Comparison of ENCODE assay signal across 9 cellular contexts in the genomic region with DNA sequence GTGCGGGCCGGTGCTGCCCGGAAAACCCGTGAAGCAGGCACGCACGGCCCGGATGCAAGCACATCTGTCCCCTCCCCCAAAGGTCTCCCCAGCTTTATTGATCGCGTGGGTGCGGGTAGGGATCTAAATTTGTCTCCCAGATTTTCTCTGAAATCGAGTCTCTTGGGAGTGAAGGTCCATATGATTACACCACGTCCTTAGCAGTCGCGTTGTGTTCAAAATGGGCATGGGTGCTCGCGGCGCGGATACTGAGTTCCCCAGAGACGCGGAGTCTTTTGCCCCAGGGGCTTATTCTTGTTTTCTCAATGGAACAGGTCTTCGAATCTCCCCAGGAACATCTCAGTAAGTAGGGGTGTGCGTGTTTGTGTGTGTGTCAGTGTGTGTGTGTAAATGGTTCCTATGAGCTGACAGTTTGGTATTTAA. TPM values are rescaled to one million over a fixed set of nuclear protein-coding genes. Genes with fewer than 3 reads are reported as not detected.
DNase-seq lines count a peak whose midpoint lies in the region; FAIRE-seq and TF ChIP-seq lines count a peak whose summit lies in the region.
"Had no signal": no experiment of that assay in that cellular context is flagged by ENCODE, and none has a peak within 500 bp of the region (broad histone marks: within the 10 kb centered on the region; RNA-seq: fewer than 3 reads in every experiment).

No MANE protein-coding gene starts in this region.

- peak; percentile 46 for DNase-seq in NCI-H1436 (lab: John Stamatoyannopoulos, UW)
- no peak for DNase-seq in NCI-H1436 treated with DMSO at 0.1 percent for 48 hours (lab: John Stamatoyannopoulos, UW)
- no peak for DNase-seq in Peyer's patch
- peak; percentile 17 for DNase-seq in epithelial cell of esophagus (ENCODE audit: low read depth)
- peak; percentile 58 for DNase-seq in pons (ENCODE audit: low spot score)
- DNase-seq in H4 (ENCODE audit: low spot score): no peak
- no peak for DNase-seq in frontal cortex (ENCODE audit: low spot score in 2 of 2)
- no peak for DNase-seq in activated gamma-delta T cell treated with Interleukin-2 at 50 U/mL for 16 hours

- H3K4me1 ChIP-seq in Peyer's patch: peaks cover 0 to 20% (median 9%) of the 10 kb centered on the region in 4 donors

- no peak for TF ChIP-seq POLR2A in Peyer's patch (IDR thresholded peaks at IDR 0.05)

- TF ChIP-seq CTCF in Peyer's patch (IDR thresholded peaks at IDR 0.05): no peak
- TF ChIP-seq CTCF in epithelial cell of esophagus (IDR thresholded peaks at IDR 0.05; ENCODE audit: insufficient read depth, low read depth, low read length, missing control alignments): no peak

- H3K4me3 ChIP-seq in Peyer's patch (peak overlapping the region; percentile 56 to 76 (median 68)), epithelial cell of esophagus (ENCODE audit: low read length) (peak overlapping the region; percentile 33)
- H3K4me3 ChIP-seq: A549 had no signal

- no peak for FAIRE-seq in frontal cortex (lab: Jason Lieb, UNC)
- FAIRE-seq: A549 had no signal

- peak overlapping the region; percentile 82 to 93 (median 89) for H3K27ac ChIP-seq in Peyer's patch
- H3K27ac ChIP-seq: A549 had no signal

- H3K36me3 ChIP-seq in Peyer's patch: no peaks in the 10 kb centered on the region

- no peaks in the 10 kb centered on the region for H3K27me3 ChIP-seq in Peyer's patch

- no peaks in the 10 kb centered on the region for H3K9me3 ChIP-seq in Peyer's patch
- H3K9me3 ChIP-seq: A549 had no signal

RNA-seq across cellular contexts. Expression of a gene that starts 2.8 kb away (rescaled TPM):
- total RNA-seq in Peyer's patch (10 to 100 TPM; 62.5 to 74.7 (median 69.3) TPM), frontal cortex (124 TPM)
- total RNA-seq in H4 (2014; rRNA removed; shearing (Covaris generic)): 3.0 and 4.6 TPM in 2 replicates

RNA-seq across cellular contexts. Expression of a gene that starts 57.6 kb away (rescaled TPM):
- total RNA-seq in Peyer's patch (not detected), frontal cortex (not detected)
- total RNA-seq in H4 (2014; rRNA removed; shearing (Covaris generic)): not detected in 2 replicates

Comparison
In these comparisons a context has a peak if more than half of its experiments do, and no peak if none do; other contexts are left out.
1. DNase-seq: peak in NCI-H1436 (single experiment), epithelial cell of esophagus (single experiment) and pons (single experiment); none in NCI-H1436 treated with DMSO at 0.1 percent for 48 hours (single experiment), Peyer's patch (0 of 3), H4 (single experiment), frontal cortex (0 of 2) and activated gamma-delta T cell treated with Interleukin-2 at 50 U/mL for 16 hours (single experiment).
2. RNA of a gene that starts 2.8 kb away (total RNA-seq): 124 TPM in frontal cortex (single experiment) and 62.5 to 74.7 TPM in Peyer's patch; 3.0 to 4.6 TPM in H4; every median in the first group is over 10 times any median in the second.